Comparison of ENCODE assay signal across 8 cellular contexts in the genomic region with DNA sequence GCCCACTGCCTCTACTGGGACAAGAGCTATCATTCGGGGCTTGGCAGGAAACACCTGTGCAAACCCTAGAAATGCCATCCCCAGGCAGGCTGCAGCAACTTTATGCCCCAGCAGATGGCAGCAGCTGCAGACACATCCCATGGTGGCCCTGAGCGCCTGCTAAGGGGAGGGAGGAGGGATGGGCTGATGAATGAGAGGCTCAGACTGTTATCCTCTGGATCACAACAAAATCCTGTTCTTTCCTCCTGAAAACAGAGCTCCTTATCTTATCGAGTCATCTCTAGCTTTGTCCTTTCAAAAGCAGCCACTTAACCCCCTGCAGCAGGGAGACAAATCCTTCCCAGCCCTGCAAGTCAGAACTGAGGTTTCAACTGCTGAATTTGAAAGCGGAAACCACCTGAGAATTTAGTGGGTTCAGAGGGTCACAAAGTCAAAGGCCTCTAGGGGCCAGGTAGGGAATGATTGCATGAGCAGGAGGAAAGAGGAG.
DNase-seq lines count a peak whose midpoint lies in the region; ATAC-seq and TF ChIP-seq lines count a peak whose summit lies in the region.

No MANE protein-coding gene starts in this region.

- CTCF ChIA-PET in activated CD4-positive, alpha-beta memory T cell treated with anti-CD3 and anti-CD28 coated beads for 36 hours (lab: Charles Lee) = interaction anchor here (0.6 to 4.3 kb wide), 51 partner anchors 9 to 1212 kb away, joined by 3 to 40 read pairs (median 4); no protein-coding TSS in a partner anchor

- no peaks in the 10 kb centered on the region for H3K36me3 Mint-ChIP-seq in activated CD4-positive, alpha-beta memory T cell treated with anti-CD3 and anti-CD28 coated beads for 36 hours

- H3K27ac ChIP-seq in dorsolateral prefrontal cortex (peak overlapping the region in 2 of 59 donors; percentile 5 to 15), lower lobe of right lung (no peak overlapping the region)

- no peaks in the 10 kb centered on the region for H3K4me1 ChIP-seq in lower lobe of right lung

- intact Hi-C loops in activated CD4-positive, alpha-beta memory T cell treated with anti-CD3 and anti-CD28 coated beads for 36 hours (cut with micrococcal nuclease) = loop anchor here (1.0 to 10.0 kb wide), 10 partner anchors 109 to 1209 kb away; partner anchors contain the start of gene RYBP
- intact Hi-C loops in dorsolateral prefrontal cortex (cut with DNase I) = loop anchor here (2.0 to 10.0 kb wide), 6 partner anchors 77 to 947 kb away; no protein-coding TSS in a partner anchor
- intact Hi-C loops in lower lobe of right lung (cut with DNase I) = no loop called here

- peak overlapping the region; percentile 71 for H3K27ac Mint-ChIP-seq in activated CD4-positive, alpha-beta memory T cell treated with anti-CD3 and anti-CD28 coated beads for 36 hours

- DNase-seq in C1 segment of cervical spinal cord (lab: John Stamatoyannopoulos, UW) (peak in 13 of 14 donors; percentile 6 to 73 (median 49)), GM19238 (ENCODE audit: insufficient read length, low spot score) (peak; percentile 55), NCI-H510A treated with DMSO at 0.1 percent for 48 hours (lab: John Stamatoyannopoulos, UW) (peak; percentile 60), dorsolateral prefrontal cortex (peak; percentile 54 to 88 (median 82)), lower lobe of right lung (peak; percentile 79)
- DNase-seq in activated CD4-positive, alpha-beta memory T cell treated with anti-CD3 and anti-CD28 coated beads for 36 hours = peak; percentile 90
- DNase-seq in stimulated activated CD8-positive, alpha-beta memory T cell treated with anti-CD3 and anti-CD28 coated beads, Interleukin-12 subunit alpha, Interleukin-12 subunit beta, amount 100 ng/mL, for 24 hours (ENCODE audit: extremely low read depth) = peak; percentile 47

- H3K4me1 Mint-ChIP-seq in activated CD4-positive, alpha-beta memory T cell treated with anti-CD3 and anti-CD28 coated beads for 36 hours (ENCODE audit: low read depth) = peaks cover 37% of the 10 kb centered on the region

- H3K4me3 ChIP-seq in dorsolateral prefrontal cortex (no peak overlapping the region), lower lobe of right lung (no peak overlapping the region)

- H3K27me3 ChIP-seq in dorsolateral prefrontal cortex = peaks cover 0 to 4% (median 0%) of the 10 kb centered on the region in 45 donors
- H3K27me3 ChIP-seq in lower lobe of right lung (ENCODE audit: low read depth) = peaks cover 2% of the 10 kb centered on the region

- POLR2A ChIA-PET in activated CD4-positive, alpha-beta memory T cell treated with anti-CD3 and anti-CD28 coated beads for 36 hours (lab: Charles Lee) = interaction anchor here (1.0 kb wide), 1 partner anchor 463 kb away, joined by 3 read pairs; no protein-coding TSS in a partner anchor

- H3K36me3 ChIP-seq in lower lobe of right lung = no peaks in the 10 kb centered on the region

- ATAC-seq in HG03196 (IDR thresholded peaks at IDR 0.05; ENCODE audit: unreplicated experiment) (peak; percentile 97), lower lobe of right lung (peak; percentile 93 to 96)

- H3K9me3 ChIP-seq in lower lobe of right lung = no peaks in the 10 kb centered on the region

- no peak overlapping the region for H3K4me3 Mint-ChIP-seq in activated CD4-positive, alpha-beta memory T cell treated with anti-CD3 and anti-CD28 coated beads for 36 hours

- H3K27me3 Mint-ChIP-seq in activated CD4-positive, alpha-beta memory T cell treated with anti-CD3 and anti-CD28 coated beads for 36 hours = peaks cover 5% of the 10 kb centered on the region

- H3K9me3 Mint-ChIP-seq in activated CD4-positive, alpha-beta memory T cell treated with anti-CD3 and anti-CD28 coated beads for 36 hours = no peaks in the 10 kb centered on the region

- TF ChIP-seq CTCF in dorsolateral prefrontal cortex (IDR thresholded peaks at IDR 0.05 in 54 of 56, conservative IDR thresholded peaks at IDR 0.05 in 2 of 56; ENCODE audit: low read depth in 1 of 56, partially characterized antibody in 56 of 56) (peak; percentile 71 to 97 (median 91)), lower lobe of right lung (IDR thresholded peaks at IDR 0.05) (peak; percentile 92)
